Comparison of ENCODE assay signal across 3 cellular contexts in genomic region chr2:96539215-96539920, GRCh38.
TF ChIP-seq lines count a peak whose summit lies in the region.

No MANE protein-coding gene starts in this region.

TF ChIP-seq in A549, 52 proteins besides CTCF, POLR2A, EP300 and RAD21:
- TF ChIP-seq SREBF2 (IDR thresholded peaks at IDR 0.05) (no peak), FOSL2 (IDR thresholded peaks at IDR 0.05) (no peak), FOSL2 (CRISPR knock-in tag; IDR thresholded peaks at IDR 0.05) (no peak), CBX2 (IDR thresholded peaks at IDR 0.05; ENCODE audit: borderline replicate concordance, low read depth) (no peak), PHF8 (IDR thresholded peaks at IDR 0.05; ENCODE audit: borderline replicate concordance, low read depth) (no peak), TP53 (CRISPR knock-in tag; IDR thresholded peaks at IDR 0.05) (no peak)
- TF ChIP-seq, protein P1, sequence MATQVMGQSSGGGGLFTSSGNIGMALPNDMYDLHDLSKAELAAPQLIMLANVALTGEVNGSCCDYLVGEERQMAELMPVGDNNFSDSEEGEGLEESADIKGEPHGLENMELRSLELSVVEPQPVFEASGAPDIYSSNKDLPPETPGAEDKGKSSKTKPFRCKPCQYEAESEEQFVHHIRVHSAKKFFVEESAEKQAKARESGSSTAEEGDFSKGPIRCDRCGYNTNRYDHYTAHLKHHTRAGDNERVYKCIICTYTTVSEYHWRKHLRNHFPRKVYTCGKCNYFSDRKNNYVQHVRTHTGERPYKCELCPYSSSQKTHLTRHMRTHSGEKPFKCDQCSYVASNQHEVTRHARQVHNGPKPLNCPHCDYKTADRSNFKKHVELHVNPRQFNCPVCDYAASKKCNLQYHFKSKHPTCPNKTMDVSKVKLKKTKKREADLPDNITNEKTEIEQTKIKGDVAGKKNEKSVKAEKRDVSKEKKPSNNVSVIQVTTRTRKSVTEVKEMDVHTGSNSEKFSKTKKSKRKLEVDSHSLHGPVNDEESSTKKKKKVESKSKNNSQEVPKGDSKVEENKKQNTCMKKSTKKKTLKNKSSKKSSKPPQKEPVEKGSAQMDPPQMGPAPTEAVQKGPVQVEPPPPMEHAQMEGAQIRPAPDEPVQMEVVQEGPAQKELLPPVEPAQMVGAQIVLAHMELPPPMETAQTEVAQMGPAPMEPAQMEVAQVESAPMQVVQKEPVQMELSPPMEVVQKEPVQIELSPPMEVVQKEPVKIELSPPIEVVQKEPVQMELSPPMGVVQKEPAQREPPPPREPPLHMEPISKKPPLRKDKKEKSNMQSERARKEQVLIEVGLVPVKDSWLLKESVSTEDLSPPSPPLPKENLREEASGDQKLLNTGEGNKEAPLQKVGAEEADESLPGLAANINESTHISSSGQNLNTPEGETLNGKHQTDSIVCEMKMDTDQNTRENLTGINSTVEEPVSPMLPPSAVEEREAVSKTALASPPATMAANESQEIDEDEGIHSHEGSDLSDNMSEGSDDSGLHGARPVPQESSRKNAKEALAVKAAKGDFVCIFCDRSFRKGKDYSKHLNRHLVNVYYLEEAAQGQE (IDR thresholded peaks at IDR 0.05) = no peak

TF ChIP-seq in GM23338, 12 proteins besides CTCF, POLR2A, EP300 and RAD21:
- TF ChIP-seq CREB1 (CRISPR knock-in tag; IDR thresholded peaks at IDR 0.05; ENCODE audit: low read depth) (no peak), STAT1 (IDR thresholded peaks at IDR 0.05; ENCODE audit: unreplicated experiment) (no peak)
TF ChIP-seq in GM23338: peak in this region for 0.

TF ChIP-seq in GM12878, 131 proteins besides CTCF, POLR2A, EP300 and RAD21:
- no peak for TF ChIP-seq DPF2 (IDR thresholded peaks at IDR 0.05)
- 0 out of 3 replicates have a peak, but pooled peaks have one; percentile 10 for TF ChIP-seq POU2F2 (IDR thresholded peaks at IDR 0.05; ENCODE audit: borderline replicate concordance, low read depth, low read length)
- peak; percentile 6; the same call in 1 of the 2 replicates for TF ChIP-seq LARP7 (IDR thresholded peaks at IDR 0.05)
